ENCODE assay signal across 8 cellular contexts in genomic region chr3:138941259-138941885, GRCh38. TPM values are rescaled to one million over a fixed set of nuclear protein-coding genes. Genes with fewer than 3 reads are reported as not detected.
DNase-seq lines count a peak whose midpoint lies in the region; ATAC-seq, FAIRE-seq and TF ChIP-seq lines count a peak whose summit lies in the region.

No MANE protein-coding gene starts in this region.

- CTCF ChIA-PET in GM10248 (lab: Yijun Ruan, JAX): interaction anchor here (1.0 to 3.8 kb wide), 5 partner anchors 8 to 387 kb away, joined by 3 to 21 read pairs (median 4); no protein-coding TSS in a partner anchor

- H3K4me3 ChIP-seq in AG09309 (ENCODE audit: control insufficient read depth, low read depth, low read length) (no peak overlapping the region), fibroblast of lung (replicated peaks in 1 of 4; ENCODE audit: control extremely low read depth in 1 of 4, insufficient read depth in 1 of 4, low read depth in 3 of 4, low read length in 4 of 4) (no peak overlapping the region), upper lobe of right lung (no peak overlapping the region), esophagus muscularis mucosa (no peak overlapping the region)

- H3K4me1 ChIP-seq in fibroblast of lung (ENCODE audit: control insufficient read depth, extremely low read depth, insufficient read depth, low read length) (peaks cover 1% of the 10 kb centered on the region), upper lobe of right lung (peaks cover 49% of the 10 kb centered on the region), esophagus muscularis mucosa (peaks cover 56 to 65% (median 62%) of the 10 kb centered on the region in 4 donors)

- H3K27ac ChIP-seq in fibroblast of lung (ENCODE audit: insufficient read depth, low read length) (no peak overlapping the region), upper lobe of right lung (no peak overlapping the region), esophagus muscularis mucosa (replicated peaks in 1 of 4) (no peak overlapping the region)

- intact Hi-C loops in upper lobe of right lung (cut with DNase I) (no loop called here), esophagus muscularis mucosa (cut with DNase I) (no loop called here)

- H3K4me2 ChIP-seq in fibroblast of lung (ENCODE audit: extremely low read depth, insufficient read depth, low read length): no peak overlapping the region

- FAIRE-seq in frontal cortex (lab: Jason Lieb, UNC): no peak

- TF ChIP-seq POLR2A in esophagus muscularis mucosa (IDR thresholded peaks at IDR 0.05; ENCODE audit: low read depth): no peak

- peak; percentile 31 for ATAC-seq in upper lobe of right lung

- POLR2A ChIA-PET in GM10248 (lab: Yijun Ruan, JAX): no interaction called here

- H3K27me3 ChIP-seq in fibroblast of lung (ENCODE audit: control insufficient read depth, insufficient read depth, low read length) (peaks cover 97% of the 10 kb centered on the region), upper lobe of right lung (peaks cover 99% of the 10 kb centered on the region), esophagus muscularis mucosa (peaks cover 29 to 100% (median 97%) of the 10 kb centered on the region in 4 donors)

- 55% methylated on average over 7 of the region's 7 CpGs for WGBS in esophagus muscularis mucosa

- no peaks in the 10 kb centered on the region for H3K36me3 ChIP-seq in fibroblast of lung (ENCODE audit: control insufficient read depth, insufficient read depth, low read length)
- H3K36me3 ChIP-seq in upper lobe of right lung: no peaks in the 10 kb centered on the region
- H3K36me3 ChIP-seq in esophagus muscularis mucosa: no peaks in the 10 kb centered on the region

- peak; percentile 63 for TF ChIP-seq CTCF in AG09309 (IDR thresholded peaks at IDR 0.05; ENCODE audit: control insufficient read depth, insufficient read depth, low read depth, low read length, missing control alignments)
- TF ChIP-seq CTCF in GM10248 (IDR thresholded peaks at IDR 0.05; ENCODE audit: control extremely low read depth, extremely low read depth, low read depth, missing control alignments): peak; percentile 41
- TF ChIP-seq CTCF in fibroblast of lung (conservative IDR thresholded peaks at IDR 0.05 in 1 of 2, IDR thresholded peaks at IDR 0.05 in 1 of 2; ENCODE audit: low read depth in 1 of 2, low read length in 2 of 2): peak; percentile 30 to 56
- peak; percentile 40 for TF ChIP-seq CTCF in upper lobe of right lung (IDR thresholded peaks at IDR 0.05)
- TF ChIP-seq CTCF in esophagus muscularis mucosa (IDR thresholded peaks at IDR 0.05): peak in 1 of 3 experiments; percentile 15

- no peak for TF ChIP-seq EP300 in esophagus muscularis mucosa (IDR thresholded peaks at IDR 0.05)

- H3K9ac ChIP-seq in fibroblast of lung (ENCODE audit: insufficient read depth, low read length): no peak overlapping the region

- H3K9me3 ChIP-seq in fibroblast of lung (ENCODE audit: control insufficient read depth, insufficient read depth, low read depth, low read length) (no peaks in the 10 kb centered on the region), upper lobe of right lung (no peaks in the 10 kb centered on the region), esophagus muscularis mucosa (no peaks in the 10 kb centered on the region)

- DNase-seq in AG09309 (ENCODE audit: low read depth) (no peak), GM10248 (ENCODE audit: extremely low spot score) (peak; percentile 25), OCI-M1 (lab: John Stamatoyannopoulos, UW) (peak; percentile 47), fibroblast of lung (ENCODE audit: low read depth in 2 of 2) (peak in 1 of 2 donors; percentile 32), upper lobe of right lung (no peak), frontal cortex (ENCODE audit: low spot score in 2 of 2) (no peak), esophagus muscularis mucosa (ENCODE audit: extremely low spot score) (no peak), nucleus accumbens (lab: John Stamatoyannopoulos, UW) (no peak)

- H4K20me1 ChIP-seq in fibroblast of lung (ENCODE audit: control insufficient read depth, extremely low read depth, insufficient read depth, low read length): no peaks in the 10 kb centered on the region

- no peaks in the 10 kb centered on the region for H3K79me2 ChIP-seq in fibroblast of lung (ENCODE audit: control insufficient read depth, insufficient read depth, low read length)

- H2AFZ ChIP-seq in fibroblast of lung (ENCODE audit: low read length): no peak overlapping the region

RNA-seq across cellular contexts. Expression of gene FOXL2, which starts 5.6 kb away (rescaled TPM):
- total RNA-seq in fibroblast of lung: under 0.01 TPM in 2 replicates
- 0.02 and 0.03 TPM in 2 replicates for polyA plus RNA-seq in fibroblast of lung
- polyA plus RNA-seq in fibroblast of lung (2012): 0.06 and 0.07 TPM in 2 replicates
- polyA minus RNA-seq in fibroblast of lung (ENCODE audit: low replicate concordance): not detected in 2 replicates
- total RNA-seq in upper lobe of right lung: not detected
- total RNA-seq in frontal cortex: under 0.01 TPM
- under 1 TPM in 2 of 4 donors, not detected in 2; 0.17 to 0.26 TPM for total RNA-seq in esophagus muscularis mucosa

RNA-seq across cellular contexts. Expression of gene FOXL2NB, which starts 5.6 kb away (rescaled TPM):
- total RNA-seq in fibroblast of lung (not detected in 2 replicates), upper lobe of right lung (not detected), frontal cortex (0.41 TPM), esophagus muscularis mucosa (not detected)
- polyA plus RNA-seq in fibroblast of lung: 0.03 TPM in 1 of 2 replicates, not detected in the other
- polyA plus RNA-seq in fibroblast of lung (2012): not detected in 2 replicates
- polyA minus RNA-seq in fibroblast of lung (ENCODE audit: low replicate concordance): not detected in 2 replicates

Comparison
In these comparisons a context has a peak if more than half of its experiments do, and no peak if none do; other contexts are left out.
1. DNase-seq: peak in GM10248 (single experiment) and OCI-M1 (single experiment); none in AG09309 (single experiment), upper lobe of right lung (single experiment), frontal cortex (0 of 2), esophagus muscularis mucosa (single experiment) and nucleus accumbens (0 of 56).